ENCODE assay signal across 16 cellular contexts in the genomic region with DNA sequence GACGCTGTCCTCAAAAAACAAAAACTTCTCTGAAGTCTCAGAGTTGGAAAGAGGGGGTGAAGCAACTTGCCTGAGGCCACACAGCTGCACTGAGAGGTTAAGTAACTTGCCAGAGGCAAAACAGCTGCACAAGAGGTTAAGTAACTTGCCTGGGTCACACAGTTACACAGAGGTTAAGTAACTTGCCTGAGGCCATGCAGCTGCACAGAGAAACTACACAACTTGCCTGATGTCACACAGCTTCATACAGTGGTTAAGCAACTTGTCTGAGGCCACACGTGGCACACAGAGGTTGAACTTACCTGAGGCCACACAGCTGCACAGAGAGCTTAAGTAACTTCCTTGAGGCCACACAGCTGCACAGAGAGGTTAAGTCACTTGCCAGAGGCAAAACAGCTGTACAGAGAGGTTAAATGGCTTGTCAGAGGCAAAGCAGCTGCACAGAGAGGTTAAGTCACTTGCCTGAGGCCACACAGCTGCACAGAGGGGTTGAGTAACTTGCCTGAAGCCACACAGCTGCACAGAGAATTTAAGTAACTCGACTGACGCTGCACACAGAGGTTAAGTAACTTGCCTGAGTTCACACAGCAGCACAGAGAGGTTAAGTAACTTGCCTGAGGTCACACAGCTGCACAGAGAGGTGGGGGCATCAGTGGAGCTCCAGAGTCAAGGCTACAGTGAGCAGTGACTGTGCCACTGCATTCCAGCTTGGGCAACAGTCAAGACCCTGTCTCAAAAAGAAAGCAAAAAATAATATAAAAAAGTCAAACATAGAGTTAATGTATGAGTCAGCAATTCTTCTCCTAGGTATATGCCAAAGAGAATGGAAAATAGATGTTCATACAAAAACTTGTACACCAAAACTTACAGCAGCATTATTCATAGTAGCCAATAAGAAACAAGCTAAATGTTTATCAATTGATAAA. TPM values are rescaled to one million over a fixed set of nuclear protein-coding genes. Genes with fewer than 3 reads are reported as not detected.
A peak's percentile ranks its signal among the peaks of the same experiment; 100 is the strongest.
DNase-seq lines count a peak whose midpoint lies in the region; ATAC-seq and TF ChIP-seq lines count a peak whose summit lies in the region.
"Had no signal": no experiment of that assay in that cellular context is flagged by ENCODE, and none has a peak within 500 bp of the region (broad histone marks: within the 10 kb centered on the region; RNA-seq: fewer than 3 reads in every experiment).

No MANE protein-coding gene starts in this region.

- no peak overlapping the region for H3K27ac ChIP-seq in upper lobe of right lung
- H3K27ac ChIP-seq: breast epithelium, heart left ventricle, thyroid gland had no signal

- no peak overlapping the region for H3K4me3 ChIP-seq in NT2/D1 (ENCODE audit: insufficient read length, low read depth)
- H3K4me3 ChIP-seq in epithelial cell of esophagus (ENCODE audit: low read length): no peak overlapping the region
- no peak overlapping the region for H3K4me3 ChIP-seq in upper lobe of right lung
- H3K4me3 ChIP-seq: breast epithelium, heart left ventricle, mucosa of descending colon, thyroid gland had no signal

- intact Hi-C loops in upper lobe of right lung (cut with DNase I): no loop called here

- H3K36me3 ChIP-seq in NT2/D1 (ENCODE audit: insufficient read depth, insufficient read length, low read length) (peaks cover 22% of the 10 kb centered on the region), upper lobe of right lung (no peaks in the 10 kb centered on the region)
- H3K36me3 ChIP-seq: breast epithelium, heart left ventricle, thyroid gland had no signal

- H3K4me1 Mint-ChIP-seq in activated naive CD8-positive, alpha-beta T cell treated with anti-CD3 and anti-CD28 coated beads, Interleukin-2, amount 50 U/mL, for 24 hours: peaks cover 3% of the 10 kb centered on the region
- peaks cover 3% of the 10 kb centered on the region for H3K4me1 Mint-ChIP-seq in activated naive CD8-positive, alpha-beta T cell treated with anti-CD3 and anti-CD28 coated beads for 36 hours

- no peaks in the 10 kb centered on the region for H3K27me3 ChIP-seq in NT2/D1 (ENCODE audit: insufficient read depth, insufficient read length)
- no peaks in the 10 kb centered on the region for H3K27me3 ChIP-seq in upper lobe of right lung
- H3K27me3 ChIP-seq: breast epithelium, heart left ventricle, thyroid gland had no signal

- no peak overlapping the region for H3K27ac Mint-ChIP-seq in activated naive CD8-positive, alpha-beta T cell treated with anti-CD3 and anti-CD28 coated beads, Interleukin-2, amount 50 U/mL, for 24 hours
- H3K27ac Mint-ChIP-seq in activated naive CD8-positive, alpha-beta T cell treated with anti-CD3 and anti-CD28 coated beads for 36 hours: no peak overlapping the region

- no peak overlapping the region for H3K4me3 Mint-ChIP-seq in activated naive CD8-positive, alpha-beta T cell treated with anti-CD3 and anti-CD28 coated beads, Interleukin-2, amount 50 U/mL, for 24 hours
- no peak overlapping the region for H3K4me3 Mint-ChIP-seq in activated naive CD8-positive, alpha-beta T cell treated with anti-CD3 and anti-CD28 coated beads for 36 hours

- H3K9ac ChIP-seq in NT2/D1 (ENCODE audit: insufficient read length, low read depth): peak overlapping the region; percentile 36

- peak; percentile 9 for ATAC-seq in activated naive CD8-positive, alpha-beta T cell treated with anti-CD3 and anti-CD28 coated beads, Interleukin-2, amount 50 U/mL, for 24 hours
- ATAC-seq in upper lobe of right lung (peak; percentile 46), GM19455 (IDR thresholded peaks at IDR 0.05; ENCODE audit: unreplicated experiment) (no peak)
- ATAC-seq: heart left ventricle, mucosa of descending colon had no signal

- H3K4me1 ChIP-seq in NT2/D1 (ENCODE audit: insufficient read depth, insufficient read length) (peaks cover 3% of the 10 kb centered on the region), upper lobe of right lung (peaks cover 5% of the 10 kb centered on the region)

- TF ChIP-seq CTCF in epithelial cell of esophagus (IDR thresholded peaks at IDR 0.05; ENCODE audit: insufficient read depth, low read depth, low read length, missing control alignments) (no peak), upper lobe of right lung (IDR thresholded peaks at IDR 0.05) (no peak)

- H3K9me3 Mint-ChIP-seq in activated naive CD8-positive, alpha-beta T cell treated with anti-CD3 and anti-CD28 coated beads, Interleukin-2, amount 50 U/mL, for 24 hours: no peaks in the 10 kb centered on the region
- no peaks in the 10 kb centered on the region for H3K9me3 Mint-ChIP-seq in activated naive CD8-positive, alpha-beta T cell treated with anti-CD3 and anti-CD28 coated beads for 36 hours

- H3K9me3 ChIP-seq in NT2/D1 (ENCODE audit: insufficient read depth, low read length) (no peaks in the 10 kb centered on the region), upper lobe of right lung (no peaks in the 10 kb centered on the region)
- H3K9me3 ChIP-seq: breast epithelium, heart left ventricle, mucosa of descending colon, thyroid gland had no signal

- H3K36me3 Mint-ChIP-seq in activated naive CD8-positive, alpha-beta T cell treated with anti-CD3 and anti-CD28 coated beads, Interleukin-2, amount 50 U/mL, for 24 hours (ENCODE audit: low read depth): no peaks in the 10 kb centered on the region
- H3K36me3 Mint-ChIP-seq in activated naive CD8-positive, alpha-beta T cell treated with anti-CD3 and anti-CD28 coated beads for 36 hours: peaks cover 2% of the 10 kb centered on the region

- H3K27me3 Mint-ChIP-seq in activated naive CD8-positive, alpha-beta T cell treated with anti-CD3 and anti-CD28 coated beads, Interleukin-2, amount 50 U/mL, for 24 hours: no peaks in the 10 kb centered on the region
- no peaks in the 10 kb centered on the region for H3K27me3 Mint-ChIP-seq in activated naive CD8-positive, alpha-beta T cell treated with anti-CD3 and anti-CD28 coated beads for 36 hours

- no peak for DNase-seq in activated naive CD8-positive, alpha-beta T cell treated with anti-CD3 and anti-CD28 coated beads, Interleukin-2, amount 50 U/mL, for 24 hours
- DNase-seq in activated naive CD8-positive, alpha-beta T cell treated with anti-CD3 and anti-CD28 coated beads for 36 hours: no peak
- DNase-seq in NT2/D1 (ENCODE audit: low read depth, low spot score): no peak
- DNase-seq in epithelial cell of esophagus (ENCODE audit: low read depth): peak; percentile 72
- no peak for DNase-seq in upper lobe of right lung
- DNase-seq in amniotic stem cell (lab: John Stamatoyannopoulos, UW): no peak
- no peak for DNase-seq in NCI-H524 (lab: John Stamatoyannopoulos, UW)
- DNase-seq: activated CD4-positive, alpha-beta T cell treated with anti-CD3 and anti-CD28 coated beads, Interleukin-2, amount 50 U/mL, for 1 hour; activated naive CD4-positive, alpha-beta T cell treated with Interleukin-2 at 50 U/mL for 16 hours; heart left ventricle; mucosa of descending colon; NCI-H1092; T-helper 1 cell; thyroid gland had no signal

RNA-seq across cellular contexts. Expression of gene ACAD9, which starts 12.0 kb away (rescaled TPM):
- 10 to 100 TPM; 47.5 to 47.6 TPM for total RNA-seq in activated naive CD8-positive, alpha-beta T cell treated with anti-CD3 and anti-CD28 coated beads for 36 hours
- total RNA-seq in upper lobe of right lung: 43.0 TPM
